ENCODE assay signal across 2 cellular contexts in the genomic region with DNA sequence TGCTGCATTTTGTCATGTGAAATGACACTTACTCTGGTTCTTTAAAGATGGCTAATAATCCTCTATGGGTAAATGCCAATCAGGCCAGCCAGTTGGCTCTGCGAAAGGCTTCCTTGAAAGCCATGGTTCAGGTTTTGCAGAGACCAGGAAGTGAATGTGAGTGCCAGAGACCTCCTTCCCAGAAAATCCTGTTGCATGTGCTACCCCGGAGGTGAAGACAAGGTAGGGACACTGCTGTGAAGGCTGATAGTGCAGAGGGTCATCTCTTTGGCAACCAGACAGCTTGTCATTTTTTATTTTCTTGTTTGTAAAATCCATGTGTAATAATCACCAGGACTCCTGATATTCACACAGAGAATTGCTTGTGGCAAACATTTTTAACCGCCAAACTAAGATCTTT.
TF ChIP-seq lines count a peak whose summit lies in the region.

No MANE protein-coding gene starts in this region.

TF ChIP-seq in A549, 52 proteins besides CTCF, POLR2A, EP300 and RAD21:
- TF ChIP-seq, protein P1, sequence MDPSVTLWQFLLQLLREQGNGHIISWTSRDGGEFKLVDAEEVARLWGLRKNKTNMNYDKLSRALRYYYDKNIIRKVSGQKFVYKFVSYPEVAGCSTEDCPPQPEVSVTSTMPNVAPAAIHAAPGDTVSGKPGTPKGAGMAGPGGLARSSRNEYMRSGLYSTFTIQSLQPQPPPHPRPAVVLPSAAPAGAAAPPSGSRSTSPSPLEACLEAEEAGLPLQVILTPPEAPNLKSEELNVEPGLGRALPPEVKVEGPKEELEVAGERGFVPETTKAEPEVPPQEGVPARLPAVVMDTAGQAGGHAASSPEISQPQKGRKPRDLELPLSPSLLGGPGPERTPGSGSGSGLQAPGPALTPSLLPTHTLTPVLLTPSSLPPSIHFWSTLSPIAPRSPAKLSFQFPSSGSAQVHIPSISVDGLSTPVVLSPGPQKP (IDR thresholded peaks at IDR 0.05; ENCODE audit: low read depth, low read length) = no peak
- no peak for TF ChIP-seq FOXS1 (CRISPR knock-in tag; IDR thresholded peaks at IDR 0.05)
- TF ChIP-seq BHLHE40 (IDR thresholded peaks at IDR 0.05; ENCODE audit: low read depth, low read length) = no peak
- TF ChIP-seq MAFK (IDR thresholded peaks at IDR 0.05; ENCODE audit: partially characterized antibody) = no peak
- TF ChIP-seq CHD2 (IDR thresholded peaks at IDR 0.05; ENCODE audit: low read length, partially characterized antibody) = no peak
- no peak for TF ChIP-seq RCOR1 (IDR thresholded peaks at IDR 0.05; ENCODE audit: low read depth, low read length)
- no peak for TF ChIP-seq HOXB13 (CRISPR knock-in tag; IDR thresholded peaks at IDR 0.05; ENCODE audit: low read depth)
- TF ChIP-seq NPAS2 (CRISPR knock-in tag; IDR thresholded peaks at IDR 0.05; ENCODE audit: borderline replicate concordance) = no peak
- no peak for TF ChIP-seq KDM1A (IDR thresholded peaks at IDR 0.05; ENCODE audit: low read depth)
- no peak for TF ChIP-seq FOSL2 (IDR thresholded peaks at IDR 0.05)
- TF ChIP-seq FOSL2 (CRISPR knock-in tag; IDR thresholded peaks at IDR 0.05) = no peak
- no peak for TF ChIP-seq SMC3 (IDR thresholded peaks at IDR 0.05)
- TF ChIP-seq HOXA7 (CRISPR knock-in tag; IDR thresholded peaks at IDR 0.05) = no peak
- TF ChIP-seq REST (IDR thresholded peaks at IDR 0.05) = no peak
- TF ChIP-seq CHD4 (IDR thresholded peaks at IDR 0.05; ENCODE audit: borderline replicate concordance) = no peak
- no peak for TF ChIP-seq ZNF302 (CRISPR knock-in tag; IDR thresholded peaks at IDR 0.05)
- TF ChIP-seq MAZ (IDR thresholded peaks at IDR 0.05; ENCODE audit: borderline replicate concordance, low read depth, low read length) = no peak
- TF ChIP-seq MAX (IDR thresholded peaks at IDR 0.05) = no peak

TF ChIP-seq in K562, 482 proteins besides CTCF, POLR2A, EP300 and RAD21:
- TF ChIP-seq ZNF764 (CRISPR knock-in tag; IDR thresholded peaks at IDR 0.05; ENCODE audit: low read depth) = no peak
- no peak for TF ChIP-seq NELFE (IDR thresholded peaks at IDR 0.05; ENCODE audit: insufficient read depth, insufficient read length)
- no peak for TF ChIP-seq BCOR (IDR thresholded peaks at IDR 0.05)
- TF ChIP-seq RFX1 (IDR thresholded peaks at IDR 0.05) = peak; percentile 42; the same call in 1 of the 2 replicates
- no peak for TF ChIP-seq SRF (CRISPR knock-in tag; IDR thresholded peaks at IDR 0.05)
- TF ChIP-seq RCOR1 (IDR thresholded peaks at IDR 0.05; ENCODE audit: borderline replicate concordance in 1 of 2, low read depth in 2 of 2, low read length in 2 of 2) = no peak
- peak; percentile 34 for TF ChIP-seq CBFA2T3 (IDR thresholded peaks at IDR 0.05)
- TF ChIP-seq, protein P2, sequence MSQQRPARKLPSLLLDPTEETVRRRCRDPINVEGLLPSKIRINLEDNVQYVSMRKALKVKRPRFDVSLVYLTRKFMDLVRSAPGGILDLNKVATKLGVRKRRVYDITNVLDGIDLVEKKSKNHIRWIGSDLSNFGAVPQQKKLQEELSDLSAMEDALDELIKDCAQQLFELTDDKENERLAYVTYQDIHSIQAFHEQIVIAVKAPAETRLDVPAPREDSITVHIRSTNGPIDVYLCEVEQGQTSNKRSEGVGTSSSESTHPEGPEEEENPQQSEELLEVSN (IDR thresholded peaks at IDR 0.05; ENCODE audit: borderline replicate concordance in 1 of 2, extremely low read depth in 1 of 2, insufficient read depth in 1 of 2, insufficient read length in 1 of 2, low read depth in 1 of 2, low read length in 1 of 2, poor library complexity in 1 of 2, severe bottlenecking in 1 of 2) = peak in 1 of 2 experiments; percentile 19
- TF ChIP-seq ZNF324 (CRISPR knock-in tag; IDR thresholded peaks at IDR 0.05) = no peak
- TF ChIP-seq, protein P3, sequence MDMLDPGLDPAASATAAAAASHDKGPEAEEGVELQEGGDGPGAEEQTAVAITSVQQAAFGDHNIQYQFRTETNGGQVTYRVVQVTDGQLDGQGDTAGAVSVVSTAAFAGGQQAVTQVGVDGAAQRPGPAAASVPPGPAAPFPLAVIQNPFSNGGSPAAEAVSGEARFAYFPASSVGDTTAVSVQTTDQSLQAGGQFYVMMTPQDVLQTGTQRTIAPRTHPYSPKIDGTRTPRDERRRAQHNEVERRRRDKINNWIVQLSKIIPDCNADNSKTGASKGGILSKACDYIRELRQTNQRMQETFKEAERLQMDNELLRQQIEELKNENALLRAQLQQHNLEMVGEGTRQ (CRISPR knock-in tag; IDR thresholded peaks at IDR 0.05) = no peak
